ENCODE assay signal across 19 cellular contexts in the genomic region with DNA sequence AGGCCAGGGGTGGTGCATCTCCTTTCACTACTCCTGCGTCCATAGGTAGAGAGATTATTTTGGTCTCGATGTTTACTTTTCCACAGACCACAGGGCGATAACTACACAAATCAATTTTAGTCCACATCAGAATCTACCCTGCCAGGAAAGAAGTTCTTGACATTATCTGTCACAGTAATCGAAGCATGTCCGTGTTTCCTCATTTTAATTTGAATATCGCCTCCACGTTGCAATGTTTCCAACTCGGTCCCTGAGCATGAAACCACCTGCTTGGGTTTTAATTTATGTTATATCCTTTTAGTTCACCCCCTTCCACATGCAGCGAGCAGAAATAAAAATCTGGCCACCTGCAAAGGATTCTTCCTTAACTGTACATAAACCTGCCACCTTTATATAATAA.
DNase-seq lines count a peak whose midpoint lies in the region; ATAC-seq, FAIRE-seq and TF ChIP-seq lines count a peak whose summit lies in the region.
"Had no signal": no experiment of that assay in that cellular context is flagged by ENCODE, and none has a peak within 500 bp of the region (broad histone marks: within the 10 kb centered on the region; RNA-seq: fewer than 3 reads in every experiment).

No MANE protein-coding gene starts in this region.

- H3K9ac ChIP-seq in BLaER1: no peak overlapping the region
- no peak overlapping the region for H3K9ac ChIP-seq in IMR-90 (ENCODE audit: low read depth, low read length)
- H3K9ac ChIP-seq in astrocyte (ENCODE audit: low read length): no peak overlapping the region

- H3K4me3 ChIP-seq in BLaER1: no peak overlapping the region
- no peak overlapping the region for H3K4me3 ChIP-seq in IMR-90 (ENCODE audit: insufficient read depth, low read depth, low read length)
- H3K4me3 ChIP-seq in astrocyte (ENCODE audit: insufficient read depth, low read depth, low read length): no peak overlapping the region

- H4K8ac ChIP-seq in IMR-90 (ENCODE audit: low read depth in 2 of 2, low read length in 2 of 2): no peak overlapping the region

- H3K9me3 Mint-ChIP-seq in astrocyte (ENCODE audit: unreplicated experiment): no peaks in the 10 kb centered on the region
- H3K9me3 Mint-ChIP-seq in osteocyte (ENCODE audit: unreplicated experiment): peaks cover 9% of the 10 kb centered on the region

- no peaks in the 10 kb centered on the region for H3K9me1 ChIP-seq in IMR-90 (ENCODE audit: insufficient read depth, low read length)

- H3K4me2 ChIP-seq in BLaER1: peak overlapping the region; percentile 14
- H3K4me2 ChIP-seq in IMR-90 (ENCODE audit: low read depth, low read length): no peak overlapping the region
- H3K4me2 ChIP-seq in astrocyte (ENCODE audit: low read length): no peak overlapping the region

- H3K36me3 Mint-ChIP-seq in astrocyte (ENCODE audit: low read depth, unreplicated experiment): no peaks in the 10 kb centered on the region
- H3K36me3 Mint-ChIP-seq in osteocyte (ENCODE audit: unreplicated experiment): no peaks in the 10 kb centered on the region

- DNase-seq in IMR-90 (no peak), astrocyte (ENCODE audit: low read depth) (no peak), osteocyte (ENCODE audit: extremely low spot score, unreplicated experiment) (no peak), middle frontal gyrus (ENCODE audit: extremely low spot score, low spot score) (no peak), GOT3 (lab: John Stamatoyannopoulos, UW) (no peak)
- no peak for DNase-seq in stimulated activated CD4-positive, alpha-beta T cell treated with anti-CD3 and anti-CD28 coated beads, Interleukin-2, amount 100 ng/mL, for 48 hours
- DNase-seq: DMS 273 treated with DMSO at 0.1 percent for 48 hours, GF-D8, HCEC 1CT, KG1, NCI-H1092, NCI-H2081 treated with DMSO at 0.1 percent for 48 hours, NCI-H510A, NCI-H82, Right ventricle myocardium superior had no signal

- TF ChIP-seq POLR2A in IMR-90 (IDR thresholded peaks at IDR 0.05; ENCODE audit: low read depth, low read length): no peak

- H3K9me3 ChIP-seq in BLaER1 (0 out of 2 replicates have a peak, but pooled peaks cover 2% of the 10 kb centered on the region), IMR-90 (ENCODE audit: control insufficient read depth, insufficient read depth, low read length) (no peaks in the 10 kb centered on the region), astrocyte (ENCODE audit: insufficient read depth, low read depth, low read length) (no peaks in the 10 kb centered on the region)

- ATAC-seq in IMR-90 (ENCODE audit: low read depth): no peak

- H3K27ac Mint-ChIP-seq in astrocyte (ENCODE audit: unreplicated experiment) (peak overlapping the region; percentile 75), osteocyte (ENCODE audit: unreplicated experiment) (peak overlapping the region; percentile 79)

- no peak overlapping the region for H3K56ac ChIP-seq in IMR-90 (ENCODE audit: extremely low read depth, insufficient read depth, low read length)

- H3K14ac ChIP-seq in IMR-90 (replicated peaks; ENCODE audit: low read depth, low read length): no peak overlapping the region

- H3K79me1 ChIP-seq in IMR-90 (ENCODE audit: low read depth in 1 of 2, low read length in 2 of 2): no peaks in the 10 kb centered on the region

- H3K36me3 ChIP-seq in BLaER1 (no peaks in the 10 kb centered on the region), IMR-90 (ENCODE audit: control insufficient read depth, insufficient read depth, low read length) (no peaks in the 10 kb centered on the region), astrocyte (ENCODE audit: insufficient read depth, low read length) (no peaks in the 10 kb centered on the region)

- in situ Hi-C loops in IMR-90 (cut with MboI; ENCODE audit: low sequenced_read_pairs): no loop called here

- peak overlapping the region; percentile 20; the same call in 1 of the 2 replicates for H2BK120ac ChIP-seq in IMR-90 (ENCODE audit: low read depth, low read length)

- no peak overlapping the region for H3K18ac ChIP-seq in IMR-90 (ENCODE audit: low read depth, low read length)

- CTCF ChIA-PET in IMR-90 (lab: Yijun Ruan, JAX): no interaction called here

- H3K79me2 ChIP-seq in astrocyte (ENCODE audit: insufficient read depth, low read length): no peaks in the 10 kb centered on the region

- no peak overlapping the region for H3K4ac ChIP-seq in IMR-90 (ENCODE audit: low read depth, low read length)

- peaks cover 20% of the 10 kb centered on the region for H3K4me1 Mint-ChIP-seq in astrocyte (ENCODE audit: low read depth, unreplicated experiment)
- peaks cover 23% of the 10 kb centered on the region for H3K4me1 Mint-ChIP-seq in osteocyte (ENCODE audit: unreplicated experiment)

- H3K27me3 Mint-ChIP-seq in astrocyte (ENCODE audit: low read depth, unreplicated experiment) (no peaks in the 10 kb centered on the region), osteocyte (ENCODE audit: unreplicated experiment) (no peaks in the 10 kb centered on the region)

- no peak for TF ChIP-seq RAD21 in IMR-90 (IDR thresholded peaks at IDR 0.05; ENCODE audit: low read length)

- peak; percentile 26 for FAIRE-seq in astrocyte (lab: Jason Lieb, UNC)
- FAIRE-seq: A204.1, RCC 7860 had no signal

- TF ChIP-seq CTCF in IMR-90 (conservative IDR thresholded peaks at IDR 0.05; ENCODE audit: low read depth, low read length) (no peak), astrocyte (IDR thresholded peaks at IDR 0.05; ENCODE audit: insufficient read depth, low read depth, low read length) (no peak), osteocyte (IDR thresholded peaks at IDR 0.05) (no peak)

- intact Hi-C loops in IMR-90 (cut with micrococcal nuclease): no loop called here

- BruUV-seq in IMR-90 (replicated peaks; lab: Mats Ljungman, UMichigan): no TSS peak

- H3K4me3 Mint-ChIP-seq in astrocyte (ENCODE audit: unreplicated experiment) (no peak overlapping the region), osteocyte (ENCODE audit: unreplicated experiment) (no peak overlapping the region)

- H2AFZ ChIP-seq in IMR-90 (replicated peaks; ENCODE audit: low read length, poor library complexity) (no peak overlapping the region), astrocyte (ENCODE audit: low read depth, low read length) (no peak overlapping the region)

- H2AK9ac ChIP-seq in IMR-90 (replicated peaks; ENCODE audit: low read depth, low read length, poor library complexity): no peak overlapping the region

- dilution Hi-C loops in IMR-90 (cut with HindIII; ENCODE audit: low sequenced_read_pairs, unreplicated experiment): no loop called here

- POLR2A ChIA-PET in IMR-90 (lab: Charles Lee; ENCODE audit: unreplicated experiment): no interaction called here

- no peak overlapping the region; the same call in 1 of the 2 replicates for H2AK5ac ChIP-seq in IMR-90 (ENCODE audit: low read depth, low read length)

- no peak overlapping the region for H3K27ac ChIP-seq in BLaER1
- H3K27ac ChIP-seq in IMR-90 (ENCODE audit: insufficient read depth, low read length): no peak overlapping the region
- H3K27ac ChIP-seq in astrocyte (ENCODE audit: low read depth, low read length): no peak overlapping the region
- H3K27ac ChIP-seq: C4-2B had no signal

- peaks cover 89% of the 10 kb centered on the region for H3K27me3 ChIP-seq in BLaER1
- no peaks in the 10 kb centered on the region for H3K27me3 ChIP-seq in IMR-90 (ENCODE audit: control insufficient read depth, insufficient read depth, low read length)
- no peaks in the 10 kb centered on the region for H3K27me3 ChIP-seq in astrocyte (ENCODE audit: insufficient read depth, low read length)

- no peak overlapping the region for H2BK15ac ChIP-seq in IMR-90 (ENCODE audit: low read depth, low read length)

- peaks cover 11% of the 10 kb centered on the region; the same call in 1 of the 2 replicates for H3K4me1 ChIP-seq in BLaER1
- peaks cover 2% of the 10 kb centered on the region; the same call in 1 of the 2 replicates for H3K4me1 ChIP-seq in IMR-90 (ENCODE audit: control insufficient read depth, insufficient read depth, low read length)
- H3K4me1 ChIP-seq in astrocyte (ENCODE audit: insufficient read depth, low read length): peaks cover 4% of the 10 kb centered on the region

- no peak overlapping the region for H4K91ac ChIP-seq in IMR-90 (ENCODE audit: insufficient read depth, low read depth, low read length)

- H4K5ac ChIP-seq in IMR-90 (ENCODE audit: low read depth, low read length): no peak overlapping the region

- H4K20me1 ChIP-seq in BLaER1: no peaks in the 10 kb centered on the region
- no peaks in the 10 kb centered on the region for H4K20me1 ChIP-seq in IMR-90 (ENCODE audit: insufficient read depth, low read length)
- H4K20me1 ChIP-seq in astrocyte (ENCODE audit: insufficient read depth, low read length): no peaks in the 10 kb centered on the region

- no peak overlapping the region for H2BK5ac ChIP-seq in IMR-90 (ENCODE audit: low read depth, low read length, poor library complexity, severe bottlenecking)

- H2BK20ac ChIP-seq in IMR-90 (ENCODE audit: low read depth, low read length): no peak overlapping the region

- no peak overlapping the region for H3K23ac ChIP-seq in IMR-90 (ENCODE audit: low read depth, low read length)

- no CpG with 5 or more reads among the region's 9 CpGs for WGBS in IMR-90 (ENCODE audit: extremely low coverage in 2 of 2, insufficient read length in 1 of 2), 2 experiments

TF ChIP-seq in IMR-90, 13 proteins besides CTCF, POLR2A, EP300 and RAD21:
- TF ChIP-seq SMC3 (IDR thresholded peaks at IDR 0.05; ENCODE audit: low read depth, low read length) (no peak), CEBPB (IDR thresholded peaks at IDR 0.05; ENCODE audit: low read depth, low read length) (no peak), MAFK (IDR thresholded peaks at IDR 0.05; ENCODE audit: low read depth, low read length) (no peak), MAZ (IDR thresholded peaks at IDR 0.05; ENCODE audit: borderline replicate concordance, low read depth, low read length) (no peak), CHD1 (IDR thresholded peaks at IDR 0.05; ENCODE audit: low read depth, low read length) (no peak), BHLHE40 (IDR thresholded peaks at IDR 0.05; ENCODE audit: low read depth, low read length) (no peak)
- TF ChIP-seq, protein P1, sequence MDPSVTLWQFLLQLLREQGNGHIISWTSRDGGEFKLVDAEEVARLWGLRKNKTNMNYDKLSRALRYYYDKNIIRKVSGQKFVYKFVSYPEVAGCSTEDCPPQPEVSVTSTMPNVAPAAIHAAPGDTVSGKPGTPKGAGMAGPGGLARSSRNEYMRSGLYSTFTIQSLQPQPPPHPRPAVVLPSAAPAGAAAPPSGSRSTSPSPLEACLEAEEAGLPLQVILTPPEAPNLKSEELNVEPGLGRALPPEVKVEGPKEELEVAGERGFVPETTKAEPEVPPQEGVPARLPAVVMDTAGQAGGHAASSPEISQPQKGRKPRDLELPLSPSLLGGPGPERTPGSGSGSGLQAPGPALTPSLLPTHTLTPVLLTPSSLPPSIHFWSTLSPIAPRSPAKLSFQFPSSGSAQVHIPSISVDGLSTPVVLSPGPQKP (IDR thresholded peaks at IDR 0.05; ENCODE audit: borderline replicate concordance, low read depth, low read length): no peak
